Comparison of ENCODE assay signal across 12 cellular contexts in the genomic region with DNA sequence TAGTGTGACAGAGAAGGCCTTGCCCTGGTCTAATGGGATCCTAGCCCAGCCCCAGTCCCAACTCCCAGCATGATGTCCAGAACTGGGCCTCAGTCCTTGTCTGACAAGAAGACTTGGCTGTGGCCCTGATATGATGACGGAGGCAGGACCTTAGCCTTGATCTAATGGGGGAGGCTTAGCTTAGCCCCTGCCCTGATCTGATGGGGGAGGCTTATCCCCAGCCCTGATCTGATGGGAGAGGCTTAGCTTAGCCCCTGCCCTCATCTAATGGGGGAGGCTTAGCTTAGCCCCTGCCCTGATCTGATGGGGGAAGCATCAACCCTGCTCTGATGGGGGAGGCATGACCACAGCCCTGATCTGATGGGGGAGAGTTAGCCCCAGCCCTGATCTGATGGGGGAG.
"Had no signal": no experiment of that assay in that cellular context is flagged by ENCODE, and none has a peak within 500 bp of the region (broad histone marks: within the 10 kb centered on the region; RNA-seq: fewer than 3 reads in every experiment).

No MANE protein-coding gene starts in this region.

- H3K9me3 Mint-ChIP-seq: activated naive CD4-positive, alpha-beta T cell treated with anti-CD3 and anti-CD28 coated beads, Interleukin-2, amount 50 U/mL, for 72 hours; natural killer cell; stimulated activated memory B cell treated with anti-CD40 and anti-IgM and Interleukin-4, amounts not matched to agents 10 μg/mL and 1 μg/mL and 100 μg/mL, for 72 hours had no signal

- H3K36me3 ChIP-seq: colonic mucosa had no signal

- H3K27ac Mint-ChIP-seq: activated naive CD4-positive, alpha-beta T cell treated with anti-CD3 and anti-CD28 coated beads, Interleukin-2, amount 50 U/mL, for 72 hours; natural killer cell; stimulated activated memory B cell treated with anti-CD40 and anti-IgM and Interleukin-4, amounts not matched to agents 10 μg/mL and 1 μg/mL and 100 μg/mL, for 72 hours had no signal

- H3K27me3 Mint-ChIP-seq: stimulated activated memory B cell treated with anti-CD40 and anti-IgM and Interleukin-4, amounts not matched to agents 10 μg/mL and 1 μg/mL and 100 μg/mL, for 72 hours had no signal

- H3K4me1 ChIP-seq: colonic mucosa had no signal

- FAIRE-seq: keratinocyte, urothelium cell line had no signal

- H3K27ac ChIP-seq: colonic mucosa, hepatocyte had no signal

- H3K4me3 ChIP-seq: colonic mucosa, hepatocyte had no signal

- H3K36me3 Mint-ChIP-seq: activated naive CD4-positive, alpha-beta T cell treated with anti-CD3 and anti-CD28 coated beads, Interleukin-2, amount 50 U/mL, for 72 hours; natural killer cell; stimulated activated memory B cell treated with anti-CD40 and anti-IgM and Interleukin-4, amounts not matched to agents 10 μg/mL and 1 μg/mL and 100 μg/mL, for 72 hours had no signal

- H3K9me3 ChIP-seq: colonic mucosa had no signal

- H3K27me3 ChIP-seq: colonic mucosa, hepatocyte had no signal

- ATAC-seq: activated naive CD4-positive, alpha-beta T cell treated with anti-CD3 and anti-CD28 coated beads, Interleukin-2, amount 50 U/mL, for 72 hours; esophagus mucosa; natural killer cell; stimulated activated memory B cell treated with anti-CD40 and anti-IgM and Interleukin-4, amounts not matched to agents 10 μg/mL and 1 μg/mL and 100 μg/mL, for 72 hours had no signal

- DNase-seq: activated CD4-positive, CD25-positive, alpha-beta regulatory T cell treated with anti-CD3 and anti-CD28 coated beads, Interleukin-2, amount 50 U/mL, for 72 hours; caudate nucleus; colonic mucosa; mesendoderm; natural killer cell; T-helper 9 cell had no signal

- H3K4me3 Mint-ChIP-seq: natural killer cell; stimulated activated memory B cell treated with anti-CD40 and anti-IgM and Interleukin-4, amounts not matched to agents 10 μg/mL and 1 μg/mL and 100 μg/mL, for 72 hours had no signal
